ENCODE assay signal across 22 cellular contexts in genomic region chr6:14070457-14070856, GRCh38. TPM values are rescaled to one million over a fixed set of nuclear protein-coding genes. Genes with fewer than 3 reads are reported as not detected.
A peak's percentile ranks its signal among the peaks of the same experiment; 100 is the strongest.
DNase-seq lines count a peak whose midpoint lies in the region; ATAC-seq and TF ChIP-seq lines count a peak whose summit lies in the region.
"Had no signal": no experiment of that assay in that cellular context is flagged by ENCODE, and none has a peak within 500 bp of the region (broad histone marks: within the 10 kb centered on the region; RNA-seq: fewer than 3 reads in every experiment).

No MANE protein-coding gene starts in this region.

- intact Hi-C loops in natural killer cell (cut with micrococcal nuclease) = no loop called here

- no peaks in the 10 kb centered on the region for H3K9me3 Mint-ChIP-seq in natural killer cell treated with Interleukin-12 subunit alpha and Interleukin-12 subunit beta and Interleukin-15 and Interleukin-18, amount 100 ng/mL, for 72 hours
- no peaks in the 10 kb centered on the region for H3K9me3 Mint-ChIP-seq in natural killer cell
- H3K9me3 Mint-ChIP-seq: H9, IgD-negative memory B cell had no signal

- ATAC-seq in natural killer cell treated with Interleukin-12 subunit alpha and Interleukin-12 subunit beta and Interleukin-15 and Interleukin-18, amount 100 ng/mL, for 72 hours = no peak
- ATAC-seq in natural killer cell = no peak
- no peak for ATAC-seq in HG02571 (IDR thresholded peaks at IDR 0.05; ENCODE audit: unreplicated experiment)

- H3K4ac ChIP-seq in mesenchymal stem cell (ENCODE audit: low read depth in 1 of 2, low read length in 2 of 2) = no peak overlapping the region

- TF ChIP-seq CTCF in natural killer cell (IDR thresholded peaks at IDR 0.05) (no peak), fibroblast of the aortic adventitia (IDR thresholded peaks at IDR 0.05; ENCODE audit: insufficient read depth, low read length) (no peak)

- H3K27ac ChIP-seq in mesenchymal stem cell (ENCODE audit: low read length, poor library complexity, severe bottlenecking) = no peak overlapping the region
- H3K27ac ChIP-seq in subcutaneous abdominal adipose tissue (ENCODE audit: low read depth, low read length) = peak overlapping the region; percentile 29
- H3K27ac ChIP-seq: 22Rv1 had no signal

- no peak overlapping the region for H2AFZ ChIP-seq in mesenchymal stem cell (ENCODE audit: low read depth, low read length)

- no peak overlapping the region for H2AK5ac ChIP-seq in mesenchymal stem cell (ENCODE audit: low read length, severe bottlenecking)

- no peak overlapping the region for H4K91ac ChIP-seq in mesenchymal stem cell (ENCODE audit: low read length)

- H3K4me1 ChIP-seq in mesenchymal stem cell (ENCODE audit: control insufficient read depth, insufficient read depth, low read depth, low read length) (peaks cover 5% of the 10 kb centered on the region), subcutaneous abdominal adipose tissue (ENCODE audit: control insufficient read depth in 5 of 5, insufficient read depth in 5 of 5, low read length in 5 of 5) (peaks cover 3 to 28% (median 23%) of the 10 kb centered on the region in 5 donors)
- H3K4me1 ChIP-seq: BE2C had no signal

- no peak overlapping the region for H3K18ac ChIP-seq in mesenchymal stem cell (ENCODE audit: low read depth in 1 of 2, low read length in 2 of 2)

- no peak overlapping the region for H3K14ac ChIP-seq in mesenchymal stem cell (ENCODE audit: low read length in 2 of 2)

- no peak overlapping the region for H3K9ac ChIP-seq in mesenchymal stem cell (ENCODE audit: low read length)
- no peak overlapping the region for H3K9ac ChIP-seq in subcutaneous abdominal adipose tissue (ENCODE audit: low read length in 5 of 5)
- H3K9ac ChIP-seq: SK-N-SH had no signal

- H2BK15ac ChIP-seq in mesenchymal stem cell (ENCODE audit: low read depth, poor library complexity, severe bottlenecking) = no peak overlapping the region

- no peaks in the 10 kb centered on the region for H3K79me1 ChIP-seq in mesenchymal stem cell (replicated peaks; ENCODE audit: low read length, poor library complexity, severe bottlenecking)

- peak overlapping the region; percentile 54 to 96 for H3K27ac Mint-ChIP-seq in natural killer cell treated with Interleukin-12 subunit alpha and Interleukin-12 subunit beta and Interleukin-15 and Interleukin-18, amount 100 ng/mL, for 72 hours
- H3K27ac Mint-ChIP-seq in natural killer cell = no peak overlapping the region
- H3K27ac Mint-ChIP-seq: H9 had no signal

- H2BK120ac ChIP-seq in mesenchymal stem cell (ENCODE audit: low read depth, low read length) = no peak overlapping the region

- H3K4me1 Mint-ChIP-seq in natural killer cell treated with Interleukin-12 subunit alpha and Interleukin-12 subunit beta and Interleukin-15 and Interleukin-18, amount 100 ng/mL, for 72 hours (ENCODE audit: low read depth in 2 of 2) = peaks cover 55 to 61% of the 10 kb centered on the region in 2 donors
- peaks cover 19 to 26% of the 10 kb centered on the region in 2 donors for H3K4me1 Mint-ChIP-seq in natural killer cell

- peaks cover under 1 to 4% of the 10 kb centered on the region in 2 donors for H3K27me3 Mint-ChIP-seq in natural killer cell treated with Interleukin-12 subunit alpha and Interleukin-12 subunit beta and Interleukin-15 and Interleukin-18, amount 100 ng/mL, for 72 hours
- H3K27me3 Mint-ChIP-seq in natural killer cell (ENCODE audit: low read depth in 2 of 2) = peaks cover 4 to 9% of the 10 kb centered on the region in 2 donors
- H3K27me3 Mint-ChIP-seq: IgD-negative memory B cell had no signal

- H2BK5ac ChIP-seq in mesenchymal stem cell (ENCODE audit: low read depth, low read length, poor library complexity, severe bottlenecking) = no peak overlapping the region

- peak overlapping the region; percentile 75 for H4K8ac ChIP-seq in mesenchymal stem cell (ENCODE audit: low read length)

- H3K36me3 Mint-ChIP-seq in natural killer cell treated with Interleukin-12 subunit alpha and Interleukin-12 subunit beta and Interleukin-15 and Interleukin-18, amount 100 ng/mL, for 72 hours = no peaks in the 10 kb centered on the region
- H3K36me3 Mint-ChIP-seq in natural killer cell = no peaks in the 10 kb centered on the region
- H3K36me3 Mint-ChIP-seq: IgD-negative memory B cell had no signal

- 90% methylated on average over 4 of the region's 4 CpGs for WGBS in mesenchymal stem cell

- peak overlapping the region; percentile 62 for H3K4me3 Mint-ChIP-seq in natural killer cell treated with Interleukin-12 subunit alpha and Interleukin-12 subunit beta and Interleukin-15 and Interleukin-18, amount 100 ng/mL, for 72 hours
- no peak overlapping the region for H3K4me3 Mint-ChIP-seq in natural killer cell
- H3K4me3 Mint-ChIP-seq: IgD-negative memory B cell had no signal

- no peak overlapping the region for H3K23ac ChIP-seq in mesenchymal stem cell (ENCODE audit: low read length in 2 of 2)

- H3K4me2 ChIP-seq in mesenchymal stem cell (ENCODE audit: low read length, poor library complexity, severe bottlenecking) = no peak overlapping the region
- H3K4me2 ChIP-seq: SK-N-SH had no signal

- no peak overlapping the region for H2BK12ac ChIP-seq in mesenchymal stem cell (ENCODE audit: low read length in 2 of 2)

- H3K4me3 ChIP-seq in fibroblast of the aortic adventitia (ENCODE audit: low read depth, low read length) = no peak overlapping the region
- no peak overlapping the region for H3K4me3 ChIP-seq in mesenchymal stem cell (ENCODE audit: insufficient read depth in 1 of 2, low read depth in 1 of 2, low read length in 2 of 2)
- no peak overlapping the region for H3K4me3 ChIP-seq in subcutaneous abdominal adipose tissue (ENCODE audit: low read depth in 1 of 5, low read length in 5 of 5)

- H3K27me3 ChIP-seq in mesenchymal stem cell (ENCODE audit: control insufficient read depth in 1 of 2, insufficient read depth in 1 of 2, low read length in 2 of 2) (no peaks in the 10 kb centered on the region), subcutaneous abdominal adipose tissue (ENCODE audit: control insufficient read depth in 5 of 5, insufficient read depth in 4 of 5, low read length in 5 of 5) (no peaks in the 10 kb centered on the region)
- H3K27me3 ChIP-seq: BE2C had no signal

- no peaks in the 10 kb centered on the region for H3K36me3 ChIP-seq in mesenchymal stem cell (ENCODE audit: control insufficient read depth in 1 of 2, insufficient read depth in 2 of 2, low read depth in 1 of 2, low read length in 2 of 2)
- no peaks in the 10 kb centered on the region for H3K36me3 ChIP-seq in subcutaneous abdominal adipose tissue (ENCODE audit: control insufficient read depth in 5 of 5, insufficient read depth in 5 of 5, low read length in 5 of 5)
- H3K36me3 ChIP-seq: BE2C had no signal

- DNase-seq in natural killer cell treated with Interleukin-12 subunit alpha and Interleukin-12 subunit beta and Interleukin-15 and Interleukin-18, amount 100 ng/mL, for 72 hours (ENCODE audit: low spot score) = no peak
- no peak for DNase-seq in natural killer cell
- DNase-seq in fibroblast of the aortic adventitia (ENCODE audit: low read depth) = peak; percentile 25
- no peak for DNase-seq in mesenchymal stem cell
- DNase-seq in NCI-H187 (lab: John Stamatoyannopoulos, UW) = no peak
- DNase-seq in NCI-H2196 treated with DMSO at 0.1 percent for 48 hours (lab: John Stamatoyannopoulos, UW; ENCODE audit: unreplicated experiment) = no peak
- DNase-seq: BE2C, DMS53, H9, Kasumi-1, NCI-H1105, NCI-H1436 treated with DMSO at 0.1 percent for 48 hours, NCI-H1930, NCI-H2107, NCI-H446, NCI-H524 treated with DMSO at 0.1 percent for 48 hours, NCI-H774, SK-N-SH had no signal

- H3K9me3 ChIP-seq in mesenchymal stem cell (ENCODE audit: control insufficient read depth, low read length) = no peaks in the 10 kb centered on the region
- no peaks in the 10 kb centered on the region for H3K9me3 ChIP-seq in subcutaneous abdominal adipose tissue (ENCODE audit: control insufficient read depth in 5 of 5, low read length in 5 of 5)
- H3K9me3 ChIP-seq: BE2C, SK-N-SH had no signal

RNA-seq across cellular contexts. Expression of gene CD83, which starts 47.1 kb away (rescaled TPM):
- total RNA-seq in natural killer cell treated with Interleukin-12 subunit alpha and Interleukin-12 subunit beta and Interleukin-15 and Interleukin-18, amount 100 ng/mL, for 72 hours = 100 to 1,000 TPM in 1 of 2 donors, 10 to 100 TPM in 1; 31.4 to 124 TPM
- 100 to 1,000 TPM in 1 of 3 donors, 10 to 100 TPM in 2; 54.8 to 110 (median 64.3) TPM for total RNA-seq in natural killer cell
- total RNA-seq in fibroblast of the aortic adventitia (ENCODE audit: low replicate concordance) = 1.4 and 2.9 TPM in 2 replicates
- 1.4 TPM for polyA plus RNA-seq in mesenchymal stem cell (2013, experiment 1 of 2)
- polyA plus RNA-seq in mesenchymal stem cell (2013, experiment 2 of 2) = 1.2 TPM

Comparison
In these comparisons a context has a peak if more than half of its experiments do, and no peak if none do; other contexts are left out.
1. H3K27ac Mint-ChIP-seq: peak in natural killer cell treated with Interleukin-12 subunit alpha and Interleukin-12 subunit beta and Interleukin-15 and Interleukin-18, amount 100 ng/mL, for 72 hours (2 of 2); none in natural killer cell (0 of 2).